Comparison of ENCODE assay signal across 1 cellular context in the genomic region with DNA sequence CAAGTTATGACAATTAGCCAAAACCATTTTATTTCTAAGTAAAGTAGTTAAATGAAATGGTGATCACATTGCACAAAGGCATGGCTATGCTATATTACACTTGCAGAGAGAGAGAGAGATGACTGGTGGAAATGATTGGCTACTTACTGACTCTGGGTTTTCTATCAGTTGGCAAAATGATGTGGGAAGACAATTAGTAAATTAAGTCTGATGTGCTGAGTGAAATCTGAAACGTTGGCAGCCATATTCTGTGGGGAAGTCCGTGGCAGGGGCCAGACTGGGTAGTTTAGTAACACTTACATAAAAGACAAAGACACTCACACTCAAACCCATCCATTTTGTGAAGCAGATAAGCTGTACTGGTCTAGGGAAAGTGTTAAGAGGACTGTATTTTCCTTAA.
TF ChIP-seq lines count a peak whose summit lies in the region.

No MANE protein-coding gene starts in this region.

TF ChIP-seq in H1, 55 proteins besides CTCF, POLR2A, EP300 and RAD21 (continued from another document):
- TF ChIP-seq KDM4A (IDR thresholded peaks at IDR 0.05; ENCODE audit: low read depth, low read length, severe bottlenecking) (no peak), TCF12 (IDR thresholded peaks at IDR 0.05; ENCODE audit: low read depth, low read length) (no peak), BRCA1 (IDR thresholded peaks at IDR 0.05; ENCODE audit: low read depth, low read length) (no peak), POU5F1 (IDR thresholded peaks at IDR 0.05; ENCODE audit: low read depth, low read length) (no peak), SIX5 (IDR thresholded peaks at IDR 0.05; ENCODE audit: low read depth, low read length) (no peak), KDM1A (IDR thresholded peaks at IDR 0.05; ENCODE audit: borderline replicate concordance, low read length) (no peak), CTBP2 (IDR thresholded peaks at IDR 0.05; ENCODE audit: borderline replicate concordance, insufficient read depth, insufficient read length, low read length) (no peak)
